1 cellular context compared by ENCODE assay signal in genomic region chr1:155776414-155776813, GRCh38.
TF ChIP-seq lines count a peak whose summit lies in the region.

No MANE protein-coding gene starts in this region.

TF ChIP-seq in IMR-90, 13 proteins besides CTCF, POLR2A, EP300 and RAD21:
- TF ChIP-seq CHD1 (IDR thresholded peaks at IDR 0.05; ENCODE audit: low read depth, low read length) (no peak), MXI1 (IDR thresholded peaks at IDR 0.05; ENCODE audit: borderline replicate concordance, low read depth, low read length) (no peak), SMC3 (IDR thresholded peaks at IDR 0.05; ENCODE audit: low read depth, low read length) (no peak), FOS (IDR thresholded peaks at IDR 0.05; ENCODE audit: low read depth, low read length) (no peak), CEBPB (IDR thresholded peaks at IDR 0.05; ENCODE audit: low read depth, low read length) (peak; percentile 43; the same call in 1 of the 2 replicates)
TF ChIP-seq in IMR-90: peak in this region for 1.
